7 cellular contexts compared by ENCODE assay signal in genomic region chr2:55627915-55628314, GRCh38.
"Had no signal": no experiment of that assay in that cellular context is flagged by ENCODE, and none has a peak within 500 bp of the region (broad histone marks: within the 10 kb centered on the region; RNA-seq: fewer than 3 reads in every experiment).

No MANE protein-coding gene starts in this region.

- H3K9me3 Mint-ChIP-seq: GM23338, IgD-negative memory B cell had no signal

- DNase-seq: H7, KG1 had no signal

- H3K27ac Mint-ChIP-seq: GM23338 had no signal

- H3K4me3 Mint-ChIP-seq: GM23338, IgD-negative memory B cell had no signal

- H3K9me3 ChIP-seq: HAP-1 had no signal

- FAIRE-seq: HTR-8/SVneo had no signal

- ATAC-seq: GM23338, HCT116 had no signal

- H3K4me2 ChIP-seq: GM23338 had no signal

- H2AFZ ChIP-seq: GM23338 had no signal

- H3K27me3 Mint-ChIP-seq: IgD-negative memory B cell had no signal

- H3K4me3 ChIP-seq: GM23338, HAP-1 had no signal

- H3K4me1 Mint-ChIP-seq: GM23338 had no signal
